Comparison of ENCODE assay signal across 1 cellular context in genomic region chr12:64775147-64775736, GRCh38. TPM values are rescaled to one million over a fixed set of nuclear protein-coding genes. Genes with fewer than 3 reads are reported as not detected.
"Had no signal": no experiment of that assay in that cellular context is flagged by ENCODE, and none has a peak within 500 bp of the region (broad histone marks: within the 10 kb centered on the region; RNA-seq: fewer than 3 reads in every experiment).

No MANE protein-coding gene starts in this region.

RNA-seq across cellular contexts. Expression of gene TBC1D30, which starts 49.2 kb away (rescaled TPM):
- total RNA-seq: GM23248 had no signal
